Comparison of ENCODE assay signal across 8 cellular contexts in genomic region chr18:57802166-57802868, GRCh38. TPM values are rescaled to one million over a fixed set of nuclear protein-coding genes. Genes with fewer than 3 reads are reported as not detected.
DNase-seq lines count a peak whose midpoint lies in the region; ATAC-seq and TF ChIP-seq lines count a peak whose summit lies in the region.

No MANE protein-coding gene starts in this region.

- H3K4me3 ChIP-seq in mammary epithelial cell (replicated peaks in 1 of 3; ENCODE audit: insufficient read depth in 1 of 3, low read depth in 2 of 3, low read length in 3 of 3): peak overlapping the region; percentile 61 to 90 (median 74)
- H3K4me3 ChIP-seq in mucosa of descending colon: peak overlapping the region; percentile 59

- DNase-seq in mammary epithelial cell: no peak
- peak in 1 of 3 donors; percentile 53 for DNase-seq in mucosa of descending colon
- DNase-seq in KG1 (lab: John Stamatoyannopoulos, UW): no peak
- DNase-seq in NOMO-1 (lab: John Stamatoyannopoulos, UW; ENCODE audit: unreplicated experiment in 2 of 2): no peak
- no peak for DNase-seq in NCI-H187 (lab: John Stamatoyannopoulos, UW)

- in situ Hi-C loops in mammary epithelial cell (cut with MboI; ENCODE audit: low sequenced_read_pairs in 2 of 2): no loop called here

- no peaks in the 10 kb centered on the region for H3K9me3 ChIP-seq in mammary epithelial cell (replicated peaks; ENCODE audit: insufficient read depth, low read length)
- H3K9me3 ChIP-seq in mucosa of descending colon: no peaks in the 10 kb centered on the region

- no peaks in the 10 kb centered on the region for H3K27me3 ChIP-seq in mammary epithelial cell (ENCODE audit: insufficient read depth, low read length)

- H3K4me1 ChIP-seq in mammary epithelial cell (ENCODE audit: insufficient read depth, low read length): peaks cover 29% of the 10 kb centered on the region
- H3K4me1 ChIP-seq in mucosa of descending colon (ENCODE audit: low read depth): peaks cover 19% of the 10 kb centered on the region

- peak overlapping the region; percentile 98 for H3K4me2 ChIP-seq in mammary epithelial cell (ENCODE audit: insufficient read depth, low read depth, low read length)

- CTCF ChIA-PET in mammary epithelial cell (lab: Charles Lee; ENCODE audit: low non-redundant PET): no interaction called here

- H3K79me2 ChIP-seq in mammary epithelial cell (ENCODE audit: insufficient read depth, low read length): peaks cover 33% of the 10 kb centered on the region

- WGBS in mammary epithelial cell (ENCODE audit: low coverage, missing lambda C conversion rate): 2% methylated on average over 25 of the region's 48 CpGs

- BruUV-seq in mammary epithelial cell (replicated peaks; lab: Mats Ljungman, UMichigan): no TSS peak

- ATAC-seq in GM18498 (IDR thresholded peaks at IDR 0.05; ENCODE audit: unreplicated experiment) (peak; percentile 25), HG03442 (IDR thresholded peaks at IDR 0.05; ENCODE audit: unreplicated experiment) (peak; percentile 12), mucosa of descending colon (no peak), HG02623 (IDR thresholded peaks at IDR 0.05; ENCODE audit: unreplicated experiment) (no peak)

- dilution Hi-C loops in mammary epithelial cell (cut with HindIII; ENCODE audit: low sequenced_read_pairs): no loop called here

- H3K36me3 ChIP-seq in mammary epithelial cell (ENCODE audit: insufficient read depth, low read length): no peaks in the 10 kb centered on the region
- no peaks in the 10 kb centered on the region for H3K36me3 ChIP-seq in mucosa of descending colon (ENCODE audit: low read depth)

- H4K20me1 ChIP-seq in mammary epithelial cell (ENCODE audit: insufficient read depth, low read length): no peaks in the 10 kb centered on the region

- peak overlapping the region; percentile 50 for H3K9ac ChIP-seq in mammary epithelial cell (ENCODE audit: insufficient read depth, low read length)

- peak overlapping the region; percentile 94 for H2AFZ ChIP-seq in mammary epithelial cell (ENCODE audit: low read depth, low read length)

- intact Hi-C loops in mammary epithelial cell (cut with micrococcal nuclease) (loop anchor here (1.0 to 5.0 kb wide), 4 partner anchors 45 to 172 kb away; no protein-coding TSS in a partner anchor), mucosa of descending colon (cut with DNase I, micrococcal nuclease) (no loop called here)

- H3K27ac ChIP-seq in mammary epithelial cell (ENCODE audit: insufficient read depth, low read depth, low read length): peak overlapping the region; percentile 39

- TF ChIP-seq CTCF in mammary epithelial cell (conservative IDR thresholded peaks at IDR 0.05 in 1 of 2, IDR thresholded peaks at IDR 0.05 in 1 of 2; ENCODE audit: extremely low read depth in 1 of 2, insufficient read depth in 1 of 2, low read depth in 1 of 2, low read length in 2 of 2) (no peak), mucosa of descending colon (IDR thresholded peaks at IDR 0.05) (no peak)

RNA-seq across cellular contexts. Expression of gene ATP8B1, which starts 0.8 kb away (rescaled TPM):
- total RNA-seq in mammary epithelial cell: 10 to 100 TPM; 12.7 to 15.0 TPM
- polyA plus RNA-seq in mammary epithelial cell: 6.8 TPM
- polyA minus RNA-seq in mammary epithelial cell: 18.6 TPM
- total RNA-seq in mucosa of descending colon: 100 to 1,000 TPM; 175 to 406 (median 316) TPM

Comparison
In these comparisons a context has a peak if more than half of its experiments do, and no peak if none do; other contexts are left out.
1. ATAC-seq: peak in GM18498 (single experiment) and HG03442 (single experiment); none in mucosa of descending colon (single experiment) and HG02623 (single experiment).
2. RNA of gene ATP8B1, which starts 0.8 kb away (total RNA-seq): 175 to 406 TPM in mucosa of descending colon; 12.7 to 15.0 TPM in mammary epithelial cell; every median in the first group is over 10 times any median in the second.